ENCODE assay signal across 8 cellular contexts in genomic region chr2:213806125-213806726, GRCh38.
DNase-seq lines count a peak whose midpoint lies in the region; ATAC-seq and TF ChIP-seq lines count a peak whose summit lies in the region.

No MANE protein-coding gene starts in this region.

- no peak overlapping the region for H3K4me3 ChIP-seq in uterus

- intact Hi-C loops in uterus (cut with DNase I; ENCODE audit: low total_unique reads) = no loop called here

- no peak for TF ChIP-seq POLR2A in uterus (IDR thresholded peaks at IDR 0.05)

- no peaks in the 10 kb centered on the region for H3K27me3 ChIP-seq in uterus

- DNase-seq in NCI-H82 (lab: John Stamatoyannopoulos, UW) = peak; percentile 59
- DNase-seq in NCI-H82 treated with DMSO at 0.1 percent for 48 hours (lab: John Stamatoyannopoulos, UW; ENCODE audit: unreplicated experiment) = no peak
- DNase-seq in NCI-H446 treated with DMSO at 0.1 percent for 48 hours (lab: John Stamatoyannopoulos, UW) = peak; percentile 38
- peak; percentile 61 for DNase-seq in fibroblast of gingiva (ENCODE audit: low read depth)
- peak; percentile 13 for DNase-seq in stromal cell of bone marrow (ENCODE audit: low read depth)
- DNase-seq in HPDE6-E6E7 (ENCODE audit: extremely low spot score) = no peak
- no peak for DNase-seq in uterus

- peak in 2 of 4 experiments; percentile 15 to 40 for TF ChIP-seq CTCF in uterus (IDR thresholded peaks at IDR 0.05)

- H3K27ac ChIP-seq in uterus = no peak overlapping the region

- no peaks in the 10 kb centered on the region for H3K9me3 ChIP-seq in uterus

- no peaks in the 10 kb centered on the region for H3K4me1 ChIP-seq in uterus

- no peak for ATAC-seq in activated CD4-positive, CD25-positive, alpha-beta regulatory T cell treated with anti-CD3 and anti-CD28 coated beads, Interleukin-2, amount 50 U/mL, for 24 hours

- no peaks in the 10 kb centered on the region for H3K36me3 ChIP-seq in uterus

Comparison
In these comparisons a context has a peak if more than half of its experiments do, and no peak if none do; other contexts are left out.
1. DNase-seq: peak in NCI-H82 (single experiment), NCI-H446 treated with DMSO at 0.1 percent for 48 hours (single experiment), fibroblast of gingiva (single experiment) and stromal cell of bone marrow (single experiment); none in NCI-H82 treated with DMSO at 0.1 percent for 48 hours (single experiment), HPDE6-E6E7 (single experiment) and uterus (0 of 2).